ENCODE assay signal across 9 cellular contexts in genomic region chr1:1436634-1437032, GRCh38. TPM values are rescaled to one million over a fixed set of nuclear protein-coding genes. Genes with fewer than 3 reads are reported as not detected.
A peak's percentile ranks its signal among the peaks of the same experiment; 100 is the strongest.
DNase-seq lines count a peak whose midpoint lies in the region; ATAC-seq and TF ChIP-seq lines count a peak whose summit lies in the region.
"Had no signal": no experiment of that assay in that cellular context is flagged by ENCODE, and none has a peak within 500 bp of the region (broad histone marks: within the 10 kb centered on the region; RNA-seq: fewer than 3 reads in every experiment).

No MANE protein-coding gene starts in this region.

- no peak overlapping the region for H3K4me2 ChIP-seq in MM.1S (ENCODE audit: low read depth, low read length)

- CTCF ChIA-PET in A673 (lab: Charles Lee), result no interaction called here
- CTCF ChIA-PET in naive thymus-derived CD4-positive, alpha-beta T cell (lab: Charles Lee), result no interaction called here

- peak overlapping the region in 7 of 10 donors; percentile 44 to 71 (median 65) for H3K4me3 Mint-ChIP-seq in naive thymus-derived CD4-positive, alpha-beta T cell

- H3K9ac ChIP-seq in HUES48 (ENCODE audit: low read depth, low read length), result no peak overlapping the region
- H3K9ac ChIP-seq in endocrine pancreas (ENCODE audit: control insufficient read depth, insufficient read depth, low read length), result peak overlapping the region; percentile 74
- no peak overlapping the region for H3K9ac ChIP-seq in MM.1S (ENCODE audit: low read length)

- H3K9me3 ChIP-seq in A673 (ENCODE audit: low read depth, low read length, poor library complexity, severe bottlenecking), result no peaks in the 10 kb centered on the region
- no peaks in the 10 kb centered on the region for H3K9me3 ChIP-seq in HUES48 (ENCODE audit: control insufficient read depth, insufficient read depth, low read length)
- H3K9me3 ChIP-seq in endocrine pancreas (ENCODE audit: control insufficient read depth, low read length), result no peaks in the 10 kb centered on the region
- no peaks in the 10 kb centered on the region for H3K9me3 ChIP-seq in naive thymus-derived CD4-positive, alpha-beta T cell (ENCODE audit: control insufficient read depth in 2 of 3, low read length in 3 of 3)
- H3K9me3 ChIP-seq in MM.1S (replicated peaks; ENCODE audit: insufficient read depth, low read length), result no peaks in the 10 kb centered on the region

- DNase-seq in A673 (ENCODE audit: low spot score) (no peak), anterior cingulate cortex (lab: John Stamatoyannopoulos, UW) (no peak), SKM-1 (lab: John Stamatoyannopoulos, UW; ENCODE audit: unreplicated experiment) (no peak), NCI-H1417 treated with DMSO at 0.1 percent for 48 hours (lab: John Stamatoyannopoulos, UW) (no peak), MM.1S (no peak)
- no peak for DNase-seq in naive thymus-derived CD4-positive, alpha-beta T cell
- DNase-seq: effector CD8-positive, alpha-beta T cell had no signal

- no peak for ATAC-seq in naive thymus-derived CD4-positive, alpha-beta T cell

- no peaks in the 10 kb centered on the region for H3K9me2 ChIP-seq in MM.1S (replicated peaks; ENCODE audit: insufficient read depth, low read length)

- no peaks in the 10 kb centered on the region for H3K36me3 ChIP-seq in A673 (ENCODE audit: insufficient read depth, low read length, poor library complexity, severe bottlenecking)
- H3K36me3 ChIP-seq in HUES48 (ENCODE audit: control insufficient read depth, insufficient read depth, low read length), result peaks cover 3% of the 10 kb centered on the region; the same call in 1 of the 2 replicates
- no peaks in the 10 kb centered on the region for H3K36me3 ChIP-seq in endocrine pancreas (ENCODE audit: control insufficient read depth, insufficient read depth, low read length)
- no peaks in the 10 kb centered on the region for H3K36me3 ChIP-seq in naive thymus-derived CD4-positive, alpha-beta T cell (ENCODE audit: control insufficient read depth in 2 of 3, insufficient read depth in 3 of 3, low read length in 3 of 3)
- no peaks in the 10 kb centered on the region for H3K36me3 ChIP-seq in MM.1S (replicated peaks; ENCODE audit: insufficient read depth, low read length)

- no peak overlapping the region for H3K27ac Mint-ChIP-seq in naive thymus-derived CD4-positive, alpha-beta T cell

- peaks cover 4 to 12% (median 7%) of the 10 kb centered on the region in 5 donors for H3K27me3 Mint-ChIP-seq in naive thymus-derived CD4-positive, alpha-beta T cell

- no peaks in the 10 kb centered on the region for H3K36me3 Mint-ChIP-seq in naive thymus-derived CD4-positive, alpha-beta T cell

- H3K27me3 ChIP-seq in A673 (replicated peaks; ENCODE audit: insufficient read depth, low read depth, low read length, poor library complexity), result no peaks in the 10 kb centered on the region
- peaks cover 11% of the 10 kb centered on the region for H3K27me3 ChIP-seq in HUES48 (ENCODE audit: control insufficient read depth, insufficient read depth, low read length)
- H3K27me3 ChIP-seq in endocrine pancreas (ENCODE audit: control insufficient read depth, insufficient read depth, low read length), result no peaks in the 10 kb centered on the region
- peaks cover 0 to 28% of the 10 kb centered on the region in 2 donors for H3K27me3 ChIP-seq in naive thymus-derived CD4-positive, alpha-beta T cell (ENCODE audit: control insufficient read depth in 2 of 2, insufficient read depth in 2 of 2, low read length in 2 of 2)
- H3K27me3 ChIP-seq in MM.1S (replicated peaks; ENCODE audit: insufficient read depth, low read length), result peaks cover 52% of the 10 kb centered on the region

- no peak for TF ChIP-seq CTCF in A673 (conservative IDR thresholded peaks at IDR 0.05; ENCODE audit: low read depth, low read length)
- no peak for TF ChIP-seq CTCF in MM.1S (IDR thresholded peaks at IDR 0.05; ENCODE audit: low read length)

- POLR2A ChIA-PET in A673 (lab: Charles Lee; ENCODE audit: low non-redundant PET), result no interaction called here
- POLR2A ChIA-PET in naive thymus-derived CD4-positive, alpha-beta T cell (lab: Charles Lee), result no interaction called here

- H3K79me2 ChIP-seq in MM.1S (ENCODE audit: low read length), result no peaks in the 10 kb centered on the region

- peaks cover 11% of the 10 kb centered on the region for H3K4me1 ChIP-seq in A673 (ENCODE audit: insufficient read depth, low read length, poor library complexity, severe bottlenecking)
- H3K4me1 ChIP-seq in HUES48 (ENCODE audit: control insufficient read depth, insufficient read depth, low read length), result peaks cover 26% of the 10 kb centered on the region
- H3K4me1 ChIP-seq in endocrine pancreas (ENCODE audit: control insufficient read depth, insufficient read depth, low read length), result no peaks in the 10 kb centered on the region
- H3K4me1 ChIP-seq in naive thymus-derived CD4-positive, alpha-beta T cell (ENCODE audit: control insufficient read depth in 2 of 2, insufficient read depth in 2 of 2, low read length in 2 of 2), result peaks cover 0 to 13% of the 10 kb centered on the region in 2 donors
- H3K4me1 ChIP-seq in MM.1S (ENCODE audit: low read length), result no peaks in the 10 kb centered on the region; the same call in 1 of the 2 replicates

- intact Hi-C loops in A673 (cut with micrococcal nuclease; ENCODE audit: unreplicated experiment), result no loop called here
- intact Hi-C loops in naive thymus-derived CD4-positive, alpha-beta T cell (cut with micrococcal nuclease), result no loop called here

- H3K4me3 ChIP-seq in A673 (ENCODE audit: low read depth, low read length, poor library complexity, severe bottlenecking) (peak overlapping the region; percentile 42), HUES48 (ENCODE audit: low read depth, low read length) (peak overlapping the region; percentile 71; the same call in 1 of the 2 replicates), endocrine pancreas (ENCODE audit: control insufficient read depth, insufficient read depth, low read length) (no peak overlapping the region), MM.1S (ENCODE audit: low read length) (no peak overlapping the region)
- H3K4me3 ChIP-seq in naive thymus-derived CD4-positive, alpha-beta T cell (ENCODE audit: low read length), result no peak overlapping the region

- H3F3A ChIP-seq in MM.1S (ENCODE audit: insufficient read depth, low read length), result no peaks in the 10 kb centered on the region

- no peaks in the 10 kb centered on the region for H3K9me3 Mint-ChIP-seq in naive thymus-derived CD4-positive, alpha-beta T cell

- H4K20me1 ChIP-seq in MM.1S (ENCODE audit: insufficient read depth, low read length), result no peaks in the 10 kb centered on the region

- H3K4me1 Mint-ChIP-seq in naive thymus-derived CD4-positive, alpha-beta T cell, result peaks cover 0 to 10% (median 5%) of the 10 kb centered on the region in 7 donors

- no peak overlapping the region for H3K27ac ChIP-seq in A673 (ENCODE audit: low read depth, low read length, poor library complexity, severe bottlenecking)
- H3K27ac ChIP-seq in HUES48 (ENCODE audit: low read depth, low read length), result no peak overlapping the region
- H3K27ac ChIP-seq in naive thymus-derived CD4-positive, alpha-beta T cell (ENCODE audit: low read depth, low read length), result no peak overlapping the region
- no peak overlapping the region for H3K27ac ChIP-seq in MM.1S (ENCODE audit: low read length)

- no TSS peak for BruUV-seq in A673 (replicated peaks; lab: Mats Ljungman, UMichigan)

- no peak overlapping the region for H2AFZ ChIP-seq in MM.1S (ENCODE audit: low read length)

RNA-seq across cellular contexts. Expression of gene VWA1, which starts 1.1 kb away (rescaled TPM):
- total RNA-seq in A673 (2021), result 0.92 and 2.7 TPM in 2 replicates
- total RNA-seq in naive thymus-derived CD4-positive, alpha-beta T cell, result 1 to 10 TPM in 1 of 5 experiments, under 1 TPM in 1, not detected in 3; 0.15 to 1.2 TPM
- not detected for polyA plus RNA-seq in naive thymus-derived CD4-positive, alpha-beta T cell

RNA-seq across cellular contexts. Expression of gene ATAD3C, which starts 12.9 kb away (rescaled TPM):
- 0.22 and 0.39 TPM in 2 replicates for total RNA-seq in A673 (2021)
- 1 to 10 TPM in 4 of 5 experiments, under 1 TPM in 1; 0.61 to 2.0 (median 1.4) TPM for total RNA-seq in naive thymus-derived CD4-positive, alpha-beta T cell
- under 1 TPM; 0.64 to 0.76 TPM for polyA plus RNA-seq in naive thymus-derived CD4-positive, alpha-beta T cell

RNA-seq across cellular contexts. Expression of gene ANKRD65, which starts 15.6 kb away (rescaled TPM):
- not detected in 2 replicates for total RNA-seq in A673 (2021)
- not detected for total RNA-seq in naive thymus-derived CD4-positive, alpha-beta T cell
- polyA plus RNA-seq in naive thymus-derived CD4-positive, alpha-beta T cell, result not detected

RNA-seq across cellular contexts. Expression of gene MRPL20, which starts 29.5 kb away (rescaled TPM):
- 137 and 151 TPM in 2 replicates for total RNA-seq in A673 (2021)
- total RNA-seq in naive thymus-derived CD4-positive, alpha-beta T cell, result 100 to 1,000 TPM in 4 of 5 experiments, 10 to 100 TPM in 1; 91.2 to 135 (median 122) TPM
- polyA plus RNA-seq in naive thymus-derived CD4-positive, alpha-beta T cell, result 100 to 1,000 TPM; 221 to 239 TPM

RNA-seq across cellular contexts. Expression of gene ATAD3B, which starts 34.9 kb away (rescaled TPM):
- 46.1 and 68.9 TPM in 2 replicates for total RNA-seq in A673 (2021)
- total RNA-seq in naive thymus-derived CD4-positive, alpha-beta T cell, result 10 to 100 TPM; 42.5 to 53.8 (median 51.7) TPM
- 1 to 10 TPM; 4.5 to 6.1 TPM for polyA plus RNA-seq in naive thymus-derived CD4-positive, alpha-beta T cell

Comparison
In these comparisons a context has a peak if more than half of its experiments do, and no peak if none do; other contexts are left out.
1. H3K4me3 ChIP-seq: peak in A673 (single experiment) and HUES48 (single experiment); none in endocrine pancreas (single experiment), naive thymus-derived CD4-positive, alpha-beta T cell (single experiment) and MM.1S (single experiment).